ENCODE assay signal across 9 cellular contexts in the genomic region with DNA sequence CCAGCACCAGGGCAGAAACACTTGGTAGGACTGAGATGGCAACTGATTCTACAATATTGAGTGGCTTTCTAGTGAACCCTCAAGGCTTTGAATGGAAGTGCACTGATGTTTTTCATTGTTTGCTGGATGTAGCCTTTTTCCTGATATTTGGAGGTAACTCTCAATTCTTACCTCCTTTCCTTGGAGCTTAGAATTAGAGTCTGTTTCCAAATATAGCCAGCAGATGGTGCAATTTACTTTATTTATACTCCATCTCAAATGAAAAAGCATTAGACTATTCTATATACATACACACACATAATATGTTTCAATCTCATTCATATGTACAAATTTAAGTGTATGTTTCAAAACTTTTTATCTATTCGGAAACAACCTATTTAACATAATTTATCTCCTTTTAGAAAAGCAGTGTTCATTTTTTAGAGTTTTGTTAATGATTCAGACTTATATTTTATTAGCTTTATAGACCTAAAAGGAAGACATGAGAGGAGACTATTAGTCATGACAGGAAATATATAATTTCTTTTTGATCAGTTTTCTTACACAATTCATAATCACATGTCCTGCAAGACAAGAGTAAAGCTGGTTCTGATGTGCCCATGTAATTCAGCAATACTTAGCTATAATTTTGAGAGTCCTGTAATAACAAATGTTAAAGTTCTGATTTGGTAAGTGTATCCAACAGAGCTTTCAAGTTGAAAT.
DNase-seq lines count a peak whose midpoint lies in the region; ATAC-seq and TF ChIP-seq lines count a peak whose summit lies in the region.
"Had no signal": no experiment of that assay in that cellular context is flagged by ENCODE, and none has a peak within 500 bp of the region (broad histone marks: within the 10 kb centered on the region; RNA-seq: fewer than 3 reads in every experiment).

No MANE protein-coding gene starts in this region.

- no peak overlapping the region for H3K27ac Mint-ChIP-seq in activated T-helper 1 cell treated with anti-CD3 and anti-CD28 coated beads, Interleukin-12 subunit alpha, Interleukin-12 subunit beta, Interleukin-2, Interleukin-4 antibody, amounts not matched to agents 30 ng/mL and 10 ng/mL and 1 ng/mL, durations not matched to agents 14 hours and 24 hours and 36 hours
- H3K27ac Mint-ChIP-seq: memory B cell had no signal

- no peak overlapping the region for H3K4me3 Mint-ChIP-seq in activated T-helper 1 cell treated with anti-CD3 and anti-CD28 coated beads, Interleukin-12 subunit alpha, Interleukin-12 subunit beta, Interleukin-2, Interleukin-4 antibody, amounts not matched to agents 30 ng/mL and 10 ng/mL and 1 ng/mL, durations not matched to agents 14 hours and 24 hours and 36 hours
- H3K4me3 Mint-ChIP-seq: memory B cell had no signal

- H3K36me3 ChIP-seq in body of pancreas (replicated peaks in 1 of 2; ENCODE audit: insufficient read depth in 1 of 2, low read depth in 2 of 2) (no peaks in the 10 kb centered on the region), liver (ENCODE audit: control insufficient read depth in 4 of 4, insufficient read depth in 3 of 4, low read depth in 1 of 4, low read length in 3 of 4) (no peaks in the 10 kb centered on the region)

- no peak for TF ChIP-seq POLR2A in body of pancreas (IDR thresholded peaks at IDR 0.05)

- no peaks in the 10 kb centered on the region for H3K4me1 ChIP-seq in body of pancreas
- H3K4me1 ChIP-seq in liver (ENCODE audit: control insufficient read depth in 4 of 4, insufficient read depth in 4 of 4, low read length in 3 of 4) = peaks cover 0 to 5% (median 0%) of the 10 kb centered on the region in 4 donors

- 0 to 2% methylated on average over 1 of the region's 1 CpG for WGBS in body of pancreas, 2 donors
- WGBS in liver = 5% methylated on average over 1 of the region's 1 CpG

- H3K9me3 ChIP-seq in body of pancreas = no peaks in the 10 kb centered on the region
- H3K9me3 ChIP-seq in liver (ENCODE audit: control insufficient read depth in 4 of 4, low read length in 3 of 4) = no peaks in the 10 kb centered on the region

- no peaks in the 10 kb centered on the region for H3K9me3 Mint-ChIP-seq in activated T-helper 1 cell treated with anti-CD3 and anti-CD28 coated beads, Interleukin-12 subunit alpha, Interleukin-12 subunit beta, Interleukin-2, Interleukin-4 antibody, amounts not matched to agents 30 ng/mL and 10 ng/mL and 1 ng/mL, durations not matched to agents 14 hours and 24 hours and 36 hours
- H3K9me3 Mint-ChIP-seq: memory B cell had no signal

- intact Hi-C loops in body of pancreas (cut with DNase I) = no loop called here
- intact Hi-C loops in activated T-helper 1 cell treated with anti-CD3 and anti-CD28 coated beads, Interleukin-12 subunit alpha, Interleukin-12 subunit beta, Interleukin-2, Interleukin-4 antibody, amounts not matched to agents 30 ng/mL and 10 ng/mL and 1 ng/mL, durations not matched to agents 14 hours and 24 hours and 36 hours (cut with micrococcal nuclease) = no loop called here

- peak in 6 of 7 experiments; percentile 37 to 57 (median 52) for TF ChIP-seq CTCF in body of pancreas (IDR thresholded peaks at IDR 0.05)
- TF ChIP-seq CTCF in liver (IDR thresholded peaks at IDR 0.05; ENCODE audit: low read depth, low read length, missing input control) = peak; percentile 50

- H3K27me3 ChIP-seq in body of pancreas (no peaks in the 10 kb centered on the region), liver (ENCODE audit: control insufficient read depth in 4 of 4, insufficient read depth in 4 of 4, low read length in 3 of 4) (no peaks in the 10 kb centered on the region)

- H3K4me3 ChIP-seq in body of pancreas = no peak overlapping the region
- no peak overlapping the region for H3K4me3 ChIP-seq in liver (ENCODE audit: low read depth in 1 of 3, low read length in 3 of 3)

- no peaks in the 10 kb centered on the region for H3K4me1 Mint-ChIP-seq in activated T-helper 1 cell treated with anti-CD3 and anti-CD28 coated beads, Interleukin-12 subunit alpha, Interleukin-12 subunit beta, Interleukin-2, Interleukin-4 antibody, amounts not matched to agents 30 ng/mL and 10 ng/mL and 1 ng/mL, durations not matched to agents 14 hours and 24 hours and 36 hours (ENCODE audit: low read depth)
- H3K4me1 Mint-ChIP-seq: memory B cell had no signal

- no peak overlapping the region for H3K9ac ChIP-seq in liver (ENCODE audit: low read depth in 1 of 2, low read length in 2 of 2)

- H3K36me3 Mint-ChIP-seq in activated T-helper 1 cell treated with anti-CD3 and anti-CD28 coated beads, Interleukin-12 subunit alpha, Interleukin-12 subunit beta, Interleukin-2, Interleukin-4 antibody, amounts not matched to agents 30 ng/mL and 10 ng/mL and 1 ng/mL, durations not matched to agents 14 hours and 24 hours and 36 hours (ENCODE audit: low read depth) = no peaks in the 10 kb centered on the region
- H3K36me3 Mint-ChIP-seq: memory B cell had no signal

- ATAC-seq in GM21619 (IDR thresholded peaks at IDR 0.05; ENCODE audit: unreplicated experiment) (peak; percentile 58), body of pancreas (no peak), HG03196 (IDR thresholded peaks at IDR 0.05; ENCODE audit: unreplicated experiment) (no peak)

- peak; percentile 35 for DNase-seq in DMS153 treated with DMSO at 0.1 percent for 48 hours (lab: John Stamatoyannopoulos, UW; ENCODE audit: unreplicated experiment)
- peak; percentile 77 for DNase-seq in NCI-H1694 treated with DMSO at 0.1 percent for 48 hours (lab: John Stamatoyannopoulos, UW)
- no peak for DNase-seq in body of pancreas
- no peak for DNase-seq in stimulated activated CD4-positive, alpha-beta T cell treated with anti-CD3 and anti-CD28 coated beads, Interleukin-15, amount 100 ng/mL, for 24 hours
- DNase-seq in activated T-helper 1 cell treated with anti-CD3 and anti-CD28 coated beads, Interleukin-12 subunit alpha, Interleukin-12 subunit beta, Interleukin-2, Interleukin-4 antibody, amounts not matched to agents 30 ng/mL and 10 ng/mL and 1 ng/mL, durations not matched to agents 14 hours and 24 hours and 36 hours (ENCODE audit: low spot score) = no peak

- H3K27ac ChIP-seq in body of pancreas (no peak overlapping the region), liver (ENCODE audit: low read depth in 1 of 2, low read length in 2 of 2) (no peak overlapping the region)

- H3K27me3 Mint-ChIP-seq in activated T-helper 1 cell treated with anti-CD3 and anti-CD28 coated beads, Interleukin-12 subunit alpha, Interleukin-12 subunit beta, Interleukin-2, Interleukin-4 antibody, amounts not matched to agents 30 ng/mL and 10 ng/mL and 1 ng/mL, durations not matched to agents 14 hours and 24 hours and 36 hours (ENCODE audit: insufficient read depth) = peaks cover 2% of the 10 kb centered on the region

- peak; percentile 71 to 74 for TF ChIP-seq RAD21 in liver (IDR thresholded peaks at IDR 0.05)

TF ChIP-seq in liver, 16 proteins besides CTCF, POLR2A, EP300 and RAD21:
- TF ChIP-seq, protein P1, sequence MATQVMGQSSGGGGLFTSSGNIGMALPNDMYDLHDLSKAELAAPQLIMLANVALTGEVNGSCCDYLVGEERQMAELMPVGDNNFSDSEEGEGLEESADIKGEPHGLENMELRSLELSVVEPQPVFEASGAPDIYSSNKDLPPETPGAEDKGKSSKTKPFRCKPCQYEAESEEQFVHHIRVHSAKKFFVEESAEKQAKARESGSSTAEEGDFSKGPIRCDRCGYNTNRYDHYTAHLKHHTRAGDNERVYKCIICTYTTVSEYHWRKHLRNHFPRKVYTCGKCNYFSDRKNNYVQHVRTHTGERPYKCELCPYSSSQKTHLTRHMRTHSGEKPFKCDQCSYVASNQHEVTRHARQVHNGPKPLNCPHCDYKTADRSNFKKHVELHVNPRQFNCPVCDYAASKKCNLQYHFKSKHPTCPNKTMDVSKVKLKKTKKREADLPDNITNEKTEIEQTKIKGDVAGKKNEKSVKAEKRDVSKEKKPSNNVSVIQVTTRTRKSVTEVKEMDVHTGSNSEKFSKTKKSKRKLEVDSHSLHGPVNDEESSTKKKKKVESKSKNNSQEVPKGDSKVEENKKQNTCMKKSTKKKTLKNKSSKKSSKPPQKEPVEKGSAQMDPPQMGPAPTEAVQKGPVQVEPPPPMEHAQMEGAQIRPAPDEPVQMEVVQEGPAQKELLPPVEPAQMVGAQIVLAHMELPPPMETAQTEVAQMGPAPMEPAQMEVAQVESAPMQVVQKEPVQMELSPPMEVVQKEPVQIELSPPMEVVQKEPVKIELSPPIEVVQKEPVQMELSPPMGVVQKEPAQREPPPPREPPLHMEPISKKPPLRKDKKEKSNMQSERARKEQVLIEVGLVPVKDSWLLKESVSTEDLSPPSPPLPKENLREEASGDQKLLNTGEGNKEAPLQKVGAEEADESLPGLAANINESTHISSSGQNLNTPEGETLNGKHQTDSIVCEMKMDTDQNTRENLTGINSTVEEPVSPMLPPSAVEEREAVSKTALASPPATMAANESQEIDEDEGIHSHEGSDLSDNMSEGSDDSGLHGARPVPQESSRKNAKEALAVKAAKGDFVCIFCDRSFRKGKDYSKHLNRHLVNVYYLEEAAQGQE (IDR thresholded peaks at IDR 0.05) = no peak
- TF ChIP-seq EGR1 (IDR thresholded peaks at IDR 0.05; ENCODE audit: low read depth in 2 of 2) = no peak
- no peak for TF ChIP-seq GABPA (IDR thresholded peaks at IDR 0.05 in 1 of 2, conservative IDR thresholded peaks at IDR 0.05 in 1 of 2)
- no peak for TF ChIP-seq RXRA (IDR thresholded peaks at IDR 0.05)
- TF ChIP-seq FOXA2 (IDR thresholded peaks at IDR 0.05) = no peak
- no peak for TF ChIP-seq JUND (IDR thresholded peaks at IDR 0.05)
- TF ChIP-seq, protein P2, sequence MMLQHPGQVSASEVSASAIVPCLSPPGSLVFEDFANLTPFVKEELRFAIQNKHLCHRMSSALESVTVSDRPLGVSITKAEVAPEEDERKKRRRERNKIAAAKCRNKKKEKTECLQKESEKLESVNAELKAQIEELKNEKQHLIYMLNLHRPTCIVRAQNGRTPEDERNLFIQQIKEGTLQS (IDR thresholded peaks at IDR 0.05) = no peak
- no peak for TF ChIP-seq NR2F2 (IDR thresholded peaks at IDR 0.05)
- TF ChIP-seq, protein P3, sequence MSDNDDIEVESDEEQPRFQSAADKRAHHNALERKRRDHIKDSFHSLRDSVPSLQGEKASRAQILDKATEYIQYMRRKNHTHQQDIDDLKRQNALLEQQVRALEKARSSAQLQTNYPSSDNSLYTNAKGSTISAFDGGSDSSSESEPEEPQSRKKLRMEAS (IDR thresholded peaks at IDR 0.05) = no peak
- no peak for TF ChIP-seq HNF4A (conservative IDR thresholded peaks at IDR 0.05)
- TF ChIP-seq YY1 (IDR thresholded peaks at IDR 0.05) = no peak
- no peak for TF ChIP-seq SP1 (IDR thresholded peaks at IDR 0.05)
- TF ChIP-seq HNF4G (IDR thresholded peaks at IDR 0.05) = no peak

Comparison
In these comparisons a context has a peak if more than half of its experiments do, and no peak if none do; other contexts are left out.
1. DNase-seq: peak in DMS153 treated with DMSO at 0.1 percent for 48 hours (single experiment) and NCI-H1694 treated with DMSO at 0.1 percent for 48 hours (single experiment); none in body of pancreas (0 of 4), stimulated activated CD4-positive, alpha-beta T cell treated with anti-CD3 and anti-CD28 coated beads, Interleukin-15, amount 100 ng/mL, for 24 hours (single experiment) and activated T-helper 1 cell treated with anti-CD3 and anti-CD28 coated beads, Interleukin-12 subunit alpha, Interleukin-12 subunit beta, Interleukin-2, Interleukin-4 antibody, amounts not matched to agents 30 ng/mL and 10 ng/mL and 1 ng/mL, durations not matched to agents 14 hours and 24 hours and 36 hours (single experiment).